Comparison of ENCODE assay signal across 10 cellular contexts in the genomic region with DNA sequence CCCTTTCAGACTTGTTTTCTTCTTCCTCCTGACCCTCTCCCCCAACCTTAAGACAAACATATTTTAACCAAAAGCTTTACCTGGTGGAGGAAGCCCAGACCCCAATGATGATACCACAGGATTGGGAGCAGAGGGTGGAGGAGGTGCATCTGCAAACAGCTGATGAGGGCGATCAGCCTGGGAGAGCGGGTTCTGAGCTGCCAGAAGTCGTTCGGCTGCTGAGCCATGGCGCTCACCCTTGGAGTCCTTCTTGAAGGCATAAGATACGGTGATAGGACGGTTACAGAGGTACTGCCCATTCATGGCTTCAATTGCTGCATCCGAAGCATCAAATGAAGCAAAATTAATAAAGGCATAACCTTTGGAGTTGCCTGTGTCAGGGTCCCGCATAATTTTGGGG. TPM values are rescaled to one million over a fixed set of nuclear protein-coding genes. Genes with fewer than 3 reads are reported as not detected.
DNase-seq lines count a peak whose midpoint lies in the region; ATAC-seq and TF ChIP-seq lines count a peak whose summit lies in the region.
"Had no signal": no experiment of that assay in that cellular context is flagged by ENCODE, and none has a peak within 500 bp of the region (broad histone marks: within the 10 kb centered on the region; RNA-seq: fewer than 3 reads in every experiment).

No MANE protein-coding gene starts in this region.

- H3K4me2 ChIP-seq in BLaER1 (peak overlapping the region; percentile 86), mammary epithelial cell (ENCODE audit: insufficient read depth, low read depth, low read length) (peak overlapping the region; percentile 75)

- CTCF ChIA-PET in mammary epithelial cell (lab: Charles Lee; ENCODE audit: low non-redundant PET), result no interaction called here

- H3K4me1 Mint-ChIP-seq in IgD-negative memory B cell, result peaks cover 14 to 27% (median 21%) of the 10 kb centered on the region in 3 donors
- H3K4me1 Mint-ChIP-seq in natural killer cell treated with Interleukin-12 subunit alpha and Interleukin-12 subunit beta and Interleukin-15 and Interleukin-18, amount 100 ng/mL, for 72 hours (ENCODE audit: low read depth in 2 of 2), result peaks cover 43 to 60% of the 10 kb centered on the region in 2 donors

- no peaks in the 10 kb centered on the region for H3K9me3 Mint-ChIP-seq in IgD-negative memory B cell
- no peaks in the 10 kb centered on the region for H3K9me3 Mint-ChIP-seq in natural killer cell treated with Interleukin-12 subunit alpha and Interleukin-12 subunit beta and Interleukin-15 and Interleukin-18, amount 100 ng/mL, for 72 hours

- H3K27ac Mint-ChIP-seq in IgD-negative memory B cell, result peak overlapping the region in 1 of 3 donors; percentile 79
- peak overlapping the region; percentile 86 to 98 for H3K27ac Mint-ChIP-seq in natural killer cell treated with Interleukin-12 subunit alpha and Interleukin-12 subunit beta and Interleukin-15 and Interleukin-18, amount 100 ng/mL, for 72 hours

- in situ Hi-C loops in mammary epithelial cell (cut with MboI; ENCODE audit: low sequenced_read_pairs in 2 of 2), result loop anchor here in 1 of 2 donors (25.0 kb wide), 1 partner anchor 89 kb away; a partner anchor contains a TSS

- TSS peak; percentile 33 for BruUV-seq in mammary epithelial cell (replicated peaks; lab: Mats Ljungman, UMichigan)

- peaks cover 38% of the 10 kb centered on the region for H3K79me2 ChIP-seq in mammary epithelial cell (ENCODE audit: insufficient read depth, low read length)

- H3K27ac ChIP-seq in BLaER1 (no peak overlapping the region), mammary epithelial cell (ENCODE audit: insufficient read depth, low read depth, low read length) (no peak overlapping the region)
- H3K27ac ChIP-seq in effector memory CD4-positive, alpha-beta T cell (ENCODE audit: insufficient read depth, low read length, poor library complexity, severe bottlenecking), result no peak overlapping the region

- H3K27me3 Mint-ChIP-seq in IgD-negative memory B cell, result peaks cover 3% of the 10 kb centered on the region
- peaks cover 0 to 2% of the 10 kb centered on the region in 2 donors for H3K27me3 Mint-ChIP-seq in natural killer cell treated with Interleukin-12 subunit alpha and Interleukin-12 subunit beta and Interleukin-15 and Interleukin-18, amount 100 ng/mL, for 72 hours

- H3K36me3 ChIP-seq in BLaER1 (peaks cover 54% of the 10 kb centered on the region), mammary epithelial cell (ENCODE audit: insufficient read depth, low read length) (peaks cover 22% of the 10 kb centered on the region)
- peaks cover 39% of the 10 kb centered on the region for H3K36me3 ChIP-seq in effector memory CD4-positive, alpha-beta T cell (ENCODE audit: control insufficient read depth, insufficient read depth, low read length)

- H3K9ac ChIP-seq in BLaER1 (no peak overlapping the region), mammary epithelial cell (ENCODE audit: insufficient read depth, low read length) (no peak overlapping the region)

- WGBS in mammary epithelial cell (ENCODE audit: low coverage, missing lambda C conversion rate), result 83% methylated on average over 9 of the region's 9 CpGs

- H4K20me1 ChIP-seq in BLaER1, result peaks cover 34% of the 10 kb centered on the region
- no peaks in the 10 kb centered on the region for H4K20me1 ChIP-seq in mammary epithelial cell (ENCODE audit: insufficient read depth, low read length)

- no peak for ATAC-seq in natural killer cell treated with Interleukin-12 subunit alpha and Interleukin-12 subunit beta and Interleukin-15 and Interleukin-18, amount 100 ng/mL, for 72 hours

- H3K9me3 ChIP-seq in BLaER1, result no peaks in the 10 kb centered on the region
- no peaks in the 10 kb centered on the region for H3K9me3 ChIP-seq in mammary epithelial cell (replicated peaks; ENCODE audit: insufficient read depth, low read length)
- H3K9me3 ChIP-seq in effector memory CD4-positive, alpha-beta T cell (ENCODE audit: control insufficient read depth, low read length), result no peaks in the 10 kb centered on the region

- peak overlapping the region in 3 of 4 donors; percentile 89 to 97 (median 95) for H3K4me3 Mint-ChIP-seq in IgD-negative memory B cell
- peak overlapping the region; percentile 100 for H3K4me3 Mint-ChIP-seq in natural killer cell treated with Interleukin-12 subunit alpha and Interleukin-12 subunit beta and Interleukin-15 and Interleukin-18, amount 100 ng/mL, for 72 hours

- dilution Hi-C loops in mammary epithelial cell (cut with HindIII; ENCODE audit: low sequenced_read_pairs), result no loop called here

- no peaks in the 10 kb centered on the region for H3K27me3 ChIP-seq in BLaER1
- H3K27me3 ChIP-seq in mammary epithelial cell (ENCODE audit: insufficient read depth, low read length), result no peaks in the 10 kb centered on the region
- H3K27me3 ChIP-seq in effector memory CD4-positive, alpha-beta T cell (replicated peaks; ENCODE audit: control insufficient read depth, insufficient read depth, low read length, poor library complexity, severe bottlenecking), result no peaks in the 10 kb centered on the region

- DNase-seq in mammary epithelial cell (no peak), NCI-H146 (lab: John Stamatoyannopoulos, UW) (no peak), DMS53 (lab: John Stamatoyannopoulos, UW) (no peak)
- DNase-seq in natural killer cell treated with Interleukin-12 subunit alpha and Interleukin-12 subunit beta and Interleukin-15 and Interleukin-18, amount 100 ng/mL, for 72 hours (ENCODE audit: low spot score), result no peak
- no peak for DNase-seq in stimulated activated naive CD4-positive, alpha-beta T cell treated with Interleukin-2 at 50 U/mL for 16 hours (lab: John Stamatoyannopoulos, UW)
- no peak for DNase-seq in effector memory CD4-positive, alpha-beta T cell
- DNase-seq: HCEC 1CT, Right ventricle myocardium superior had no signal

- H2AFZ ChIP-seq in mammary epithelial cell (ENCODE audit: low read depth, low read length), result no peak overlapping the region

- intact Hi-C loops in mammary epithelial cell (cut with micrococcal nuclease), result no loop called here

- TF ChIP-seq CTCF in mammary epithelial cell (conservative IDR thresholded peaks at IDR 0.05 in 1 of 2, IDR thresholded peaks at IDR 0.05 in 1 of 2; ENCODE audit: extremely low read depth in 1 of 2, insufficient read depth in 1 of 2, low read depth in 1 of 2, low read length in 2 of 2), result no peak

- H3K4me3 ChIP-seq in BLaER1, result peak overlapping the region; percentile 83
- peak overlapping the region in 2 of 3 experiments; percentile 78 to 92 for H3K4me3 ChIP-seq in mammary epithelial cell (replicated peaks in 1 of 3; ENCODE audit: insufficient read depth in 1 of 3, low read depth in 2 of 3, low read length in 3 of 3)
- H3K4me3 ChIP-seq in effector memory CD4-positive, alpha-beta T cell (ENCODE audit: insufficient read depth, low read depth, low read length, poor library complexity, severe bottlenecking), result no peak overlapping the region

- H3K36me3 Mint-ChIP-seq in IgD-negative memory B cell, result peaks cover 21% of the 10 kb centered on the region
- H3K36me3 Mint-ChIP-seq in natural killer cell treated with Interleukin-12 subunit alpha and Interleukin-12 subunit beta and Interleukin-15 and Interleukin-18, amount 100 ng/mL, for 72 hours, result peaks cover 40% of the 10 kb centered on the region

- H3K4me1 ChIP-seq in BLaER1, result peaks cover 37% of the 10 kb centered on the region
- H3K4me1 ChIP-seq in mammary epithelial cell (ENCODE audit: insufficient read depth, low read length), result peaks cover 26% of the 10 kb centered on the region
- H3K4me1 ChIP-seq in effector memory CD4-positive, alpha-beta T cell (ENCODE audit: control insufficient read depth, insufficient read depth, low read length, poor library complexity, severe bottlenecking), result peaks cover 15% of the 10 kb centered on the region

RNA-seq across cellular contexts. Expression of a gene that starts 1.3 kb away (rescaled TPM):
- 99.3 TPM for polyA plus RNA-seq in IgD-negative memory B cell
- 10 to 100 TPM; 14.2 to 68.8 TPM for total RNA-seq in mammary epithelial cell
- 29.5 TPM for polyA plus RNA-seq in mammary epithelial cell
- 86.0 TPM for polyA minus RNA-seq in mammary epithelial cell
- total RNA-seq in natural killer cell treated with Interleukin-12 subunit alpha and Interleukin-12 subunit beta and Interleukin-15 and Interleukin-18, amount 100 ng/mL, for 72 hours, result 100 to 1,000 TPM in 1 of 2 donors, 10 to 100 TPM in 1; 85.2 to 118 TPM

RNA-seq across cellular contexts. Expression of a gene that starts 8.7 kb away (rescaled TPM):
- polyA plus RNA-seq in IgD-negative memory B cell (0.18 TPM), mammary epithelial cell (1.00 TPM)
- 1 to 10 TPM; 3.4 to 4.0 TPM for total RNA-seq in mammary epithelial cell
- not detected for polyA minus RNA-seq in mammary epithelial cell
- 1 to 10 TPM; 1.4 to 7.4 TPM for total RNA-seq in natural killer cell treated with Interleukin-12 subunit alpha and Interleukin-12 subunit beta and Interleukin-15 and Interleukin-18, amount 100 ng/mL, for 72 hours

RNA-seq across cellular contexts. Expression of a gene that starts 10.4 kb away (rescaled TPM):
- not detected for polyA plus RNA-seq in IgD-negative memory B cell
- 10 to 100 TPM in 1 of 2 donors, 1 to 10 TPM in 1; 7.3 to 14.4 TPM for total RNA-seq in mammary epithelial cell
- polyA plus RNA-seq in mammary epithelial cell, result 8.7 TPM
- polyA minus RNA-seq in mammary epithelial cell, result 15.2 TPM
- total RNA-seq in natural killer cell treated with Interleukin-12 subunit alpha and Interleukin-12 subunit beta and Interleukin-15 and Interleukin-18, amount 100 ng/mL, for 72 hours, result 1 to 10 TPM; 2.6 to 5.6 TPM

RNA-seq across cellular contexts. Expression of a gene that starts 26.9 kb away (rescaled TPM):
- polyA plus RNA-seq in IgD-negative memory B cell, result 29.1 TPM
- total RNA-seq in mammary epithelial cell, result 10 to 100 TPM in 1 of 2 donors, 1 to 10 TPM in 1; 7.7 to 15.8 TPM
- polyA plus RNA-seq in mammary epithelial cell, result 13.8 TPM
- polyA minus RNA-seq in mammary epithelial cell, result not detected
- total RNA-seq in natural killer cell treated with Interleukin-12 subunit alpha and Interleukin-12 subunit beta and Interleukin-15 and Interleukin-18, amount 100 ng/mL, for 72 hours, result 10 to 100 TPM; 13.9 to 16.2 TPM
